1 cellular context compared by ENCODE assay signal in the genomic region with DNA sequence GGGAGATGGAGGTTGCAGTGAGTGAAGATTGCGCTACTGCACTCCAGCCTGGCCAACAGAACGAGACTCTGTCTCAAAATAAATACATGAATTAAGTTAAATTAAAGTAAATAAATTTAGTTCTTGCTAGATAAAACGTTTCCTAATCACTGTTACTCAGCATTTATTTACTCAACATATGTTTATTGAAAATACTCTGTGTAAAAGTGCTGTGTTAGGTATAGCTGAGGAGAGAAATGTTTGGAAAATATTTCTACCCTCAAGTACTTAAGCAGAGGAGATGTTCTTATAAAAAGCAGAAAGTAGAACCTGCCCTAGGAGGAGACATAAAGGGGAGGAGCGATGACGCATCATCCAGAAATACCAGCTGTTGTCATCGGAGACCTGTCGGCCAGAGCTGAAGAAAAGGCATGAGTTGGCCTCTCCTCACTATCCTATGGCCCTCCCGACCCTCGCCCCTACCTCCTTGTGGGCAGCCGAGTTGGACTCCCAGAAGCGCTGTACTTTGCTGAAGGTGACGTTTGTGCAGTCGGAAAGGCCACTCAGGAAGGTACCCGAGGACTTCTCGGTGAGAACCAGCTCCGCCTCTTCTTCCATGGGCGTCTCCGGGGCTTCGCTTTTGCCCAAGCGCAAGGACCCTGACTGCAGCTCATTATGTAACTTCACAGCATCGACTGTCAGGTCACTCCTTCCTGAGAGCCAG.
TF ChIP-seq lines count a peak whose summit lies in the region.

No MANE protein-coding gene starts in this region.

TF ChIP-seq in SK-N-SH, 30 proteins besides CTCF, POLR2A, EP300 and RAD21 (continued from another document):
- TF ChIP-seq, protein P1, sequence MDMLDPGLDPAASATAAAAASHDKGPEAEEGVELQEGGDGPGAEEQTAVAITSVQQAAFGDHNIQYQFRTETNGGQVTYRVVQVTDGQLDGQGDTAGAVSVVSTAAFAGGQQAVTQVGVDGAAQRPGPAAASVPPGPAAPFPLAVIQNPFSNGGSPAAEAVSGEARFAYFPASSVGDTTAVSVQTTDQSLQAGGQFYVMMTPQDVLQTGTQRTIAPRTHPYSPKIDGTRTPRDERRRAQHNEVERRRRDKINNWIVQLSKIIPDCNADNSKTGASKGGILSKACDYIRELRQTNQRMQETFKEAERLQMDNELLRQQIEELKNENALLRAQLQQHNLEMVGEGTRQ (IDR thresholded peaks at IDR 0.05; ENCODE audit: borderline replicate concordance, low read depth, low read length) = no peak
- TF ChIP-seq, protein P2, sequence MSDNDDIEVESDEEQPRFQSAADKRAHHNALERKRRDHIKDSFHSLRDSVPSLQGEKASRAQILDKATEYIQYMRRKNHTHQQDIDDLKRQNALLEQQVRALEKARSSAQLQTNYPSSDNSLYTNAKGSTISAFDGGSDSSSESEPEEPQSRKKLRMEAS (IDR thresholded peaks at IDR 0.05; ENCODE audit: low read depth) = 0 out of 2 replicates have a peak, but pooled peaks have one; percentile 25
- TF ChIP-seq, protein P3, sequence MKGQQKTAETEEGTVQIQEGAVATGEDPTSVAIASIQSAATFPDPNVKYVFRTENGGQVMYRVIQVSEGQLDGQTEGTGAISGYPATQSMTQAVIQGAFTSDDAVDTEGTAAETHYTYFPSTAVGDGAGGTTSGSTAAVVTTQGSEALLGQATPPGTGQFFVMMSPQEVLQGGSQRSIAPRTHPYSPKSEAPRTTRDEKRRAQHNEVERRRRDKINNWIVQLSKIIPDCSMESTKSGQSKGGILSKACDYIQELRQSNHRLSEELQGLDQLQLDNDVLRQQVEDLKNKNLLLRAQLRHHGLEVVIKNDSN (IDR thresholded peaks at IDR 0.05; ENCODE audit: borderline replicate concordance, low read depth) = no peak
- TF ChIP-seq FOSL2 (IDR thresholded peaks at IDR 0.05; ENCODE audit: borderline replicate concordance, low read depth) = peak; percentile 43
- TF ChIP-seq GABPA (IDR thresholded peaks at IDR 0.05; ENCODE audit: low read depth) = no peak
- peak; percentile 61; the same call in 1 of the 2 replicates for TF ChIP-seq SIN3A (IDR thresholded peaks at IDR 0.05; ENCODE audit: borderline replicate concordance, low read depth, low read length)
